In the genomic region with DNA sequence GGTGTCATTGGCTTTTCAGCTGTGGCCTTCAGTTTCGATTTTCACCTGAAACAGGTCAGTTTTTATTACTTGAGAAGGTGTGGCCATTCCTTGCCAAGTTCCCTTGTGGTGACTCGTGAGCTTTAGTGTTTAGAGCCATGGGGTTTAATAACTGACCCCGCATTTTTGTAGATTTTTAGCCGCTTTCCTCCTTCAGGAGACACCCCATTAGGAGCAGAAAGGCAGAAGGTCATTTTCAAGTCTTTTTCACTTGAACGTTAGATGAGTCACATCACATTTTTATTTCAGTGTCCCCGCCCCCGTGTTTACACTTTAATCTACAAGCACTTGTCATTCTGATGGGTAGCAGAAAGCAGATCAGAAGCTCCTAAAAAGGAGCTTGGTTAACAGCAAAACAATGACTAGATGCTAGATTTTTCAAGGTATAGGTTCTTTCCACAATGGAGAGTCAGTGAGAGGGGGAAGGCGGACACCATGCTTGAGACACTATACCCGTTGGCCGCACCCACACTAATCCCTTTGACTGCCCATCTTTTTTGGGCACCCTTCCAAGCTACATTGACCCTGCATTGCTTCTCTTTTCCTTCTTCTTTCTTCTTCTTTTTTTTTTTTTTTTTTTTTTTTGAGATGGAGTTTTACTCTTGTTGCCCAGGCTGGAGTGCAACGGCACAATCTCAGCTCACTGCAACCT, we compare ENCODE assay signal across 9 cellular contexts.
DNase-seq lines count a peak whose midpoint lies in the region; ATAC-seq and TF ChIP-seq lines count a peak whose summit lies in the region.
"Had no signal": no experiment of that assay in that cellular context is flagged by ENCODE, and none has a peak within 500 bp of the region (broad histone marks: within the 10 kb centered on the region; RNA-seq: fewer than 3 reads in every experiment).

No MANE protein-coding gene starts in this region.

- CTCF ChIA-PET in HEK293T (lab: Yijun Ruan, JAX) = interaction anchor here (0.7 to 3.2 kb wide), 4 partner anchors 17 to 35 kb away, joined by 3 to 18 read pairs (median 3); no protein-coding TSS in a partner anchor
- CTCF ChIA-PET in naive thymus-derived CD4-positive, alpha-beta T cell (lab: Charles Lee) = interaction anchor here (0.9 to 1.1 kb wide), 2 partner anchors 14 to 17 kb away, joined by 3 read pairs; no protein-coding TSS in a partner anchor

- no peak overlapping the region for H3K27ac ChIP-seq in naive thymus-derived CD4-positive, alpha-beta T cell (ENCODE audit: low read depth, low read length)

- H3K9me3 ChIP-seq in naive thymus-derived CD4-positive, alpha-beta T cell (ENCODE audit: control insufficient read depth in 2 of 3, low read length in 3 of 3) = no peaks in the 10 kb centered on the region

- no peaks in the 10 kb centered on the region for H3K27me3 ChIP-seq in naive thymus-derived CD4-positive, alpha-beta T cell (ENCODE audit: control insufficient read depth in 2 of 2, insufficient read depth in 2 of 2, low read length in 2 of 2)

- DNase-seq in EH (ENCODE audit: low read depth) = peak; percentile 81
- DNase-seq in NCI-H69 (lab: John Stamatoyannopoulos, UW) = peak; percentile 52
- DNase-seq in endothelial cell (ENCODE audit: low spot score) = no peak
- no peak for DNase-seq in osteocyte (ENCODE audit: extremely low spot score, unreplicated experiment)
- no peak for DNase-seq in HEK293T (ENCODE audit: extremely low spot score)
- no peak for DNase-seq in immature natural killer cell
- DNase-seq in naive thymus-derived CD4-positive, alpha-beta T cell = no peak

- H3K4me1 Mint-ChIP-seq in endothelial cell (ENCODE audit: unreplicated experiment) (peaks cover 22% of the 10 kb centered on the region), osteocyte (ENCODE audit: unreplicated experiment) (peaks cover 52% of the 10 kb centered on the region), immature natural killer cell (peaks cover 12 to 31% of the 10 kb centered on the region in 2 donors)
- H3K4me1 Mint-ChIP-seq in naive thymus-derived CD4-positive, alpha-beta T cell = peaks cover 0 to 19% (median 0%) of the 10 kb centered on the region in 7 donors

- H3K9me3 Mint-ChIP-seq in endothelial cell (ENCODE audit: unreplicated experiment) (no peaks in the 10 kb centered on the region), osteocyte (ENCODE audit: unreplicated experiment) (no peaks in the 10 kb centered on the region), immature natural killer cell (no peaks in the 10 kb centered on the region)
- peaks cover 0 to 1% (median 0%) of the 10 kb centered on the region in 11 donors for H3K9me3 Mint-ChIP-seq in naive thymus-derived CD4-positive, alpha-beta T cell
- H3K9me3 Mint-ChIP-seq: brain had no signal

- peaks cover 0 to 15% (median 0%) of the 10 kb centered on the region in 3 experiments for H3K36me3 ChIP-seq in naive thymus-derived CD4-positive, alpha-beta T cell (ENCODE audit: control insufficient read depth in 2 of 3, insufficient read depth in 3 of 3, low read length in 3 of 3)

- H3K27me3 Mint-ChIP-seq in endothelial cell (ENCODE audit: unreplicated experiment) = peaks cover 21% of the 10 kb centered on the region
- no peaks in the 10 kb centered on the region for H3K27me3 Mint-ChIP-seq in osteocyte (ENCODE audit: unreplicated experiment)
- peaks cover 0 to 14% (median 2%) of the 10 kb centered on the region in 3 donors for H3K27me3 Mint-ChIP-seq in immature natural killer cell (ENCODE audit: low read depth in 3 of 3)
- H3K27me3 Mint-ChIP-seq in naive thymus-derived CD4-positive, alpha-beta T cell = no peaks in the 10 kb centered on the region
- H3K27me3 Mint-ChIP-seq: brain had no signal

- no peaks in the 10 kb centered on the region for H3K4me1 ChIP-seq in naive thymus-derived CD4-positive, alpha-beta T cell (ENCODE audit: control insufficient read depth in 2 of 2, insufficient read depth in 2 of 2, low read length in 2 of 2)

- intact Hi-C loops in naive thymus-derived CD4-positive, alpha-beta T cell (cut with micrococcal nuclease) = no loop called here

- H3K27ac Mint-ChIP-seq in endothelial cell (ENCODE audit: unreplicated experiment) (peak overlapping the region; percentile 11), osteocyte (ENCODE audit: unreplicated experiment) (peak overlapping the region; percentile 82), immature natural killer cell (peak overlapping the region in 1 of 6 donors; percentile 12)
- no peak overlapping the region for H3K27ac Mint-ChIP-seq in naive thymus-derived CD4-positive, alpha-beta T cell

- H3K4me3 Mint-ChIP-seq in endothelial cell (ENCODE audit: unreplicated experiment) (no peak overlapping the region), osteocyte (ENCODE audit: unreplicated experiment) (no peak overlapping the region), immature natural killer cell (no peak overlapping the region)
- H3K4me3 Mint-ChIP-seq in naive thymus-derived CD4-positive, alpha-beta T cell = no peak overlapping the region
- H3K4me3 Mint-ChIP-seq: brain had no signal

- POLR2A ChIA-PET in HEK293T (lab: Yijun Ruan, JAX) = no interaction called here
- POLR2A ChIA-PET in naive thymus-derived CD4-positive, alpha-beta T cell (lab: Charles Lee) = no interaction called here

- ATAC-seq in HG03045 (IDR thresholded peaks at IDR 0.05; ENCODE audit: unreplicated experiment) = no peak
- no peak for ATAC-seq in naive thymus-derived CD4-positive, alpha-beta T cell

- no peak overlapping the region for H3K4me3 ChIP-seq in naive thymus-derived CD4-positive, alpha-beta T cell (ENCODE audit: low read length)

- H3K36me3 Mint-ChIP-seq in endothelial cell (ENCODE audit: low read depth, unreplicated experiment) = peaks cover 66% of the 10 kb centered on the region
- peaks cover 73% of the 10 kb centered on the region for H3K36me3 Mint-ChIP-seq in osteocyte (ENCODE audit: unreplicated experiment)
- H3K36me3 Mint-ChIP-seq in immature natural killer cell = peaks cover 11 to 53% (median 14%) of the 10 kb centered on the region in 3 donors
- peaks cover 14 to 60% (median 22%) of the 10 kb centered on the region in 5 donors for H3K36me3 Mint-ChIP-seq in naive thymus-derived CD4-positive, alpha-beta T cell

- TF ChIP-seq CTCF in endothelial cell (IDR thresholded peaks at IDR 0.05; ENCODE audit: unreplicated experiment) (no peak), osteocyte (IDR thresholded peaks at IDR 0.05) (no peak)

TF ChIP-seq in HEK293T, 16 proteins besides CTCF, POLR2A, EP300 and RAD21:
- no peak for TF ChIP-seq ZNF384 (IDR thresholded peaks at IDR 0.05)
- no peak for TF ChIP-seq ARNT (IDR thresholded peaks at IDR 0.05)
- no peak for TF ChIP-seq HDGF (IDR thresholded peaks at IDR 0.05; ENCODE audit: borderline replicate concordance)
- TF ChIP-seq BHLHE40 (IDR thresholded peaks at IDR 0.05; ENCODE audit: borderline replicate concordance) = no peak
- no peak for TF ChIP-seq FOXM1 (IDR thresholded peaks at IDR 0.05; ENCODE audit: borderline replicate concordance)
- no peak for TF ChIP-seq LEF1 (IDR thresholded peaks at IDR 0.05; ENCODE audit: borderline replicate concordance)
- no peak for TF ChIP-seq TARDBP (IDR thresholded peaks at IDR 0.05)
- no peak for TF ChIP-seq SUZ12 (IDR thresholded peaks at IDR 0.05)
- TF ChIP-seq FOXA1 (IDR thresholded peaks at IDR 0.05) = no peak
- no peak for TF ChIP-seq CTBP1 (IDR thresholded peaks at IDR 0.05; ENCODE audit: borderline replicate concordance)
- TF ChIP-seq FOXK2 (IDR thresholded peaks at IDR 0.05) = no peak
- TF ChIP-seq, protein P1, sequence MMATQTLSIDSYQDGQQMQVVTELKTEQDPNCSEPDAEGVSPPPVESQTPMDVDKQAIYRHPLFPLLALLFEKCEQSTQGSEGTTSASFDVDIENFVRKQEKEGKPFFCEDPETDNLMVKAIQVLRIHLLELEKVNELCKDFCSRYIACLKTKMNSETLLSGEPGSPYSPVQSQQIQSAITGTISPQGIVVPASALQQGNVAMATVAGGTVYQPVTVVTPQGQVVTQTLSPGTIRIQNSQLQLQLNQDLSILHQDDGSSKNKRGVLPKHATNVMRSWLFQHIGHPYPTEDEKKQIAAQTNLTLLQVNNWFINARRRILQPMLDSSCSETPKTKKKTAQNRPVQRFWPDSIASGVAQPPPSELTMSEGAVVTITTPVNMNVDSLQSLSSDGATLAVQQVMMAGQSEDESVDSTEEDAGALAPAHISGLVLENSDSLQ (IDR thresholded peaks at IDR 0.05) = no peak
- no peak for TF ChIP-seq SP1 (IDR thresholded peaks at IDR 0.05)
- TF ChIP-seq ELF4 (IDR thresholded peaks at IDR 0.05) = no peak
- TF ChIP-seq NFRKB (IDR thresholded peaks at IDR 0.05) = no peak

Comparison
In these comparisons a context has a peak if more than half of its experiments do, and no peak if none do; other contexts are left out.
1. DNase-seq: peak in EH (single experiment) and NCI-H69 (single experiment); none in endothelial cell (single experiment), osteocyte (single experiment), HEK293T (single experiment), immature natural killer cell (0 of 3) and naive thymus-derived CD4-positive, alpha-beta T cell (0 of 9).
2. H3K27ac Mint-ChIP-seq: peak in endothelial cell (single experiment) and osteocyte (single experiment); none in naive thymus-derived CD4-positive, alpha-beta T cell (0 of 9).